In genomic region chr2:74001781-74002514, GRCh38 we compare ENCODE assay signal across 1 cellular context.
TF ChIP-seq lines count a peak whose summit lies in the region.

No MANE protein-coding gene starts in this region.

TF ChIP-seq in GM23338, 12 proteins besides CTCF, POLR2A, EP300 and RAD21 (continued from another document):
- TF ChIP-seq ETS1 (IDR thresholded peaks at IDR 0.05): no peak
- no peak for TF ChIP-seq ZNF331 (CRISPR knock-in tag; IDR thresholded peaks at IDR 0.05; ENCODE audit: low read depth)
- no peak for TF ChIP-seq POLR2AphosphoS5 (IDR thresholded peaks at IDR 0.05; ENCODE audit: low read depth)
- no peak for TF ChIP-seq JUNB (IDR thresholded peaks at IDR 0.05; ENCODE audit: unreplicated experiment)
- no peak for TF ChIP-seq EZH2phosphoT487 (IDR thresholded peaks at IDR 0.05; ENCODE audit: unreplicated experiment)
- TF ChIP-seq STAT1 (IDR thresholded peaks at IDR 0.05; ENCODE audit: unreplicated experiment): no peak
- no peak for TF ChIP-seq CREB1 (CRISPR knock-in tag; IDR thresholded peaks at IDR 0.05; ENCODE audit: low read depth)
- no peak for TF ChIP-seq ZNF114 (CRISPR knock-in tag; IDR thresholded peaks at IDR 0.05)
- TF ChIP-seq NANOG (IDR thresholded peaks at IDR 0.05; ENCODE audit: borderline replicate concordance): no peak
- no peak for TF ChIP-seq REST (IDR thresholded peaks at IDR 0.05; ENCODE audit: unreplicated experiment)
